In genomic region chr12:48157016-48157888, GRCh38 we compare ENCODE assay signal across 8 cellular contexts. TPM values are rescaled to one million over a fixed set of nuclear protein-coding genes. Genes with fewer than 3 reads are reported as not detected.
DNase-seq lines count a peak whose midpoint lies in the region; ATAC-seq and TF ChIP-seq lines count a peak whose summit lies in the region.

Gene ASB8, minus strand, starts transcription at chr12:48157515. Its CDS starts 4,019 bp downstream, at chr12:48153496.

- POLR2A ChIA-PET in activated naive CD8-positive, alpha-beta T cell treated with anti-CD3 and anti-CD28 coated beads, Interleukin-2, amount 10 ng/mL, durations not matched to agents 7 days and 5 days (lab: Charles Lee): interaction anchor here (0.6 to 3.2 kb wide), 12 partner anchors 10 to 1881 kb away, joined by 3 to 41 read pairs (median 5); partner anchors contain the start of genes CCDC184, SENP1 and TMEM106C

- no peaks in the 10 kb centered on the region for H3K9me3 ChIP-seq in SU-DHL-6 (ENCODE audit: insufficient read depth, low read length)
- H3K9me3 ChIP-seq in thymus (ENCODE audit: control insufficient read depth): no peaks in the 10 kb centered on the region

- no peaks in the 10 kb centered on the region for H3K27me3 Mint-ChIP-seq in activated naive CD8-positive, alpha-beta T cell treated with anti-CD3 and anti-CD28 coated beads, Interleukin-2, amount 10 ng/mL, durations not matched to agents 7 days and 5 days
- peaks cover 19% of the 10 kb centered on the region for H3K27me3 Mint-ChIP-seq in osteocyte (ENCODE audit: unreplicated experiment)

- peak within 1 kb of the TSS; percentile 83 for H2AFZ ChIP-seq in SU-DHL-6 (ENCODE audit: low read depth, low read length, severe bottlenecking)

- H3K4me1 Mint-ChIP-seq in activated naive CD8-positive, alpha-beta T cell treated with anti-CD3 and anti-CD28 coated beads, Interleukin-2, amount 10 ng/mL, durations not matched to agents 7 days and 5 days: peaks cover 30% of the 10 kb centered on the region
- peaks cover 16% of the 10 kb centered on the region for H3K4me1 Mint-ChIP-seq in osteocyte (ENCODE audit: unreplicated experiment)

- peak within 1 kb of the TSS; percentile 66 for H3K9ac ChIP-seq in SU-DHL-6 (ENCODE audit: low read length)

- H3F3A ChIP-seq in SU-DHL-6 (ENCODE audit: insufficient read depth): no peaks in the 10 kb centered on the region

- TF ChIP-seq CTCF in GM12873 (IDR thresholded peaks at IDR 0.05; ENCODE audit: insufficient read depth, low read depth, low read length, missing control alignments) (peak; percentile 61), SU-DHL-6 (IDR thresholded peaks at IDR 0.05; ENCODE audit: insufficient read depth, low read length, poor library complexity, severe bottlenecking) (peak; percentile 22), osteocyte (IDR thresholded peaks at IDR 0.05) (peak; percentile 51)

- H3K4me1 ChIP-seq in thymus (ENCODE audit: control insufficient read depth, insufficient read depth, low read length): peaks cover 12% of the 10 kb centered on the region

- peak within 1 kb of the TSS; percentile 47 for H3K27ac ChIP-seq in SU-DHL-6 (ENCODE audit: low read depth, low read length)
- peak within 1 kb of the TSS; percentile 92 for H3K27ac ChIP-seq in thymus (ENCODE audit: low read depth)

- peak; percentile 98 for DNase-seq in NCI-H128 (lab: John Stamatoyannopoulos, UW; ENCODE audit: unreplicated experiment)
- DNase-seq in activated naive CD8-positive, alpha-beta T cell treated with anti-CD3 and anti-CD28 coated beads, Interleukin-2, amount 10 ng/mL, durations not matched to agents 7 days and 5 days: peak; percentile 97
- DNase-seq in head of caudate nucleus: peak; percentile 94 to 100 (median 99)
- DNase-seq in osteocyte (ENCODE audit: extremely low spot score, unreplicated experiment): peak; percentile 99

- ATAC-seq in HG02759 (IDR thresholded peaks at IDR 0.05; ENCODE audit: unreplicated experiment): peak; percentile 86
- peak; percentile 98 for ATAC-seq in activated naive CD8-positive, alpha-beta T cell treated with anti-CD3 and anti-CD28 coated beads, Interleukin-2, amount 10 ng/mL, durations not matched to agents 7 days and 5 days (ENCODE audit: low read depth)

- H3K79me2 ChIP-seq in SU-DHL-6 (ENCODE audit: insufficient read depth, low read length): peaks cover 15% of the 10 kb centered on the region

- H4K20me1 ChIP-seq in SU-DHL-6 (ENCODE audit: low read depth, low read length): no peaks in the 10 kb centered on the region

- H3K27ac Mint-ChIP-seq in activated naive CD8-positive, alpha-beta T cell treated with anti-CD3 and anti-CD28 coated beads, Interleukin-2, amount 10 ng/mL, durations not matched to agents 7 days and 5 days: peak within 1 kb of the TSS; percentile 95
- peak within 1 kb of the TSS; percentile 84 for H3K27ac Mint-ChIP-seq in osteocyte (ENCODE audit: unreplicated experiment)

- H3K4me3 ChIP-seq in SU-DHL-6 (ENCODE audit: insufficient read depth, low read length, poor library complexity, severe bottlenecking) (peak within 1 kb of the TSS; percentile 68), thymus (ENCODE audit: low read length) (peak within 1 kb of the TSS; percentile 89)

- peaks cover 7% of the 10 kb centered on the region for H3K36me3 Mint-ChIP-seq in activated naive CD8-positive, alpha-beta T cell treated with anti-CD3 and anti-CD28 coated beads, Interleukin-2, amount 10 ng/mL, durations not matched to agents 7 days and 5 days
- H3K36me3 Mint-ChIP-seq in osteocyte (ENCODE audit: unreplicated experiment): peaks cover 12% of the 10 kb centered on the region

- intact Hi-C loops in head of caudate nucleus (cut with DNase I): loop anchor here (2.0 kb wide), 1 partner anchor 50 kb away; the partner anchor contains the start of gene SENP1

- H3K9me3 Mint-ChIP-seq in activated naive CD8-positive, alpha-beta T cell treated with anti-CD3 and anti-CD28 coated beads, Interleukin-2, amount 10 ng/mL, durations not matched to agents 7 days and 5 days: no peaks in the 10 kb centered on the region
- no peaks in the 10 kb centered on the region for H3K9me3 Mint-ChIP-seq in osteocyte (ENCODE audit: unreplicated experiment)

- WGBS in thymus: under 1% methylated on average over 56 of the region's 56 CpGs

- peak within 1 kb of the TSS; percentile 81 for H3K4me2 ChIP-seq in SU-DHL-6 (ENCODE audit: low read depth, low read length, poor library complexity, severe bottlenecking)

- H3K36me3 ChIP-seq in SU-DHL-6 (ENCODE audit: low read length) (no peaks in the 10 kb centered on the region), thymus (ENCODE audit: control insufficient read depth, insufficient read depth) (peaks cover 10% of the 10 kb centered on the region)

- peak within 1 kb of the TSS; percentile 96 for H3K4me3 Mint-ChIP-seq in activated naive CD8-positive, alpha-beta T cell treated with anti-CD3 and anti-CD28 coated beads, Interleukin-2, amount 10 ng/mL, durations not matched to agents 7 days and 5 days
- peak within 1 kb of the TSS; percentile 93 for H3K4me3 Mint-ChIP-seq in osteocyte (ENCODE audit: unreplicated experiment)

- H3K9me2 ChIP-seq in SU-DHL-6 (replicated peaks; ENCODE audit: insufficient read depth, low read length): no peaks in the 10 kb centered on the region

- no peaks in the 10 kb centered on the region for H3K27me3 ChIP-seq in SU-DHL-6 (ENCODE audit: low read length)
- no peaks in the 10 kb centered on the region for H3K27me3 ChIP-seq in thymus (ENCODE audit: control insufficient read depth, insufficient read depth)

RNA-seq across cellular contexts. Expression of gene ASB8, which starts in this region (rescaled TPM):
- total RNA-seq in activated naive CD8-positive, alpha-beta T cell treated with anti-CD3 and anti-CD28 coated beads, Interleukin-2, amount 10 ng/mL, durations not matched to agents 7 days and 5 days: 10 to 100 TPM; 47.6 to 53.9 TPM
- total RNA-seq in osteocyte: 34.4 and 36.1 TPM in 2 replicates
- polyA plus RNA-seq in thymus: 23.2 TPM

Comparison
In these comparisons a context has a peak if more than half of its experiments do, and no peak if none do; other contexts are left out.
1. Peak in every context shown above with its lines: DNase-seq, ATAC-seq, H3K4me3 ChIP-seq and H3K27ac ChIP-seq.